Comparison of ENCODE assay signal across 22 cellular contexts in genomic region chr10:10788761-10789160, GRCh38.
A peak's percentile ranks its signal among the peaks of the same experiment; 100 is the strongest.
DNase-seq lines count a peak whose midpoint lies in the region; ATAC-seq and TF ChIP-seq lines count a peak whose summit lies in the region.
"Had no signal": no experiment of that assay in that cellular context is flagged by ENCODE, and none has a peak within 500 bp of the region (broad histone marks: within the 10 kb centered on the region; RNA-seq: fewer than 3 reads in every experiment).

No MANE protein-coding gene starts in this region.

- no peak overlapping the region for H3K23ac ChIP-seq in mesendoderm (ENCODE audit: low read length)

- no peak overlapping the region for H3K18ac ChIP-seq in mesendoderm (ENCODE audit: low read length)

- no peak overlapping the region for H4K8ac ChIP-seq in mesendoderm (ENCODE audit: low read depth, low read length)

- DNase-seq in AG10803 (ENCODE audit: low read depth) = peak; percentile 23
- peak; percentile 14 for DNase-seq in MV-4-11 (lab: John Stamatoyannopoulos, UW)
- DNase-seq in fibroblast of gingiva (ENCODE audit: low read depth) = peak; percentile 25
- no peak for DNase-seq in mesendoderm
- no peak for DNase-seq in foreskin melanocyte
- DNase-seq: activated CD8-positive, alpha-beta T cell treated with anti-CD3 and anti-CD28 coated beads, Interleukin-2, amount 10 ng/mL, durations not matched to agents 7 days and 5 days; activated gamma-delta T cell treated with Interleukin-2 at 50 U/mL for 16 hours; C1 segment of cervical spinal cord; MM.1S; NCI-H1694; NCI-H2171 treated with DMSO at 0.1 percent for 48 hours; NCI-H526; RPMI8226; stimulated activated CD4-positive, alpha-beta T cell treated with anti-CD3 and anti-CD28 coated beads, Interleukin-4, amount 100 ng/mL, for 4 hours; stimulated activated naive CD8-positive, alpha-beta T cell treated with anti-CD3 and anti-CD28 coated beads, Interleukin-15, amount 100 ng/mL, for 72 hours; SW 1271; transverse colon had no signal

- H3K4me1 ChIP-seq in mesendoderm (ENCODE audit: control insufficient read depth, low read depth, low read length) = no peaks in the 10 kb centered on the region

- peak overlapping the region; percentile 43 for H3K4ac ChIP-seq in mesendoderm (ENCODE audit: low read depth, low read length)

- H2BK120ac ChIP-seq in mesendoderm (ENCODE audit: low read depth, low read length) = no peak overlapping the region

- no peak for TF ChIP-seq CTCF in AG10803 (conservative IDR thresholded peaks at IDR 0.05; ENCODE audit: low read length)

- H2BK15ac ChIP-seq in mesendoderm (replicated peaks; ENCODE audit: low read depth) = no peak overlapping the region

- H3K4me2 ChIP-seq in mesendoderm (ENCODE audit: low read length) = no peak overlapping the region

- no peaks in the 10 kb centered on the region for H3K36me3 ChIP-seq in mesendoderm (ENCODE audit: control insufficient read depth, insufficient read depth, low read length)
- H3K36me3 ChIP-seq: transverse colon had no signal

- ATAC-seq in GM21576 (IDR thresholded peaks at IDR 0.05; ENCODE audit: unreplicated experiment) (no peak), HG02759 (IDR thresholded peaks at IDR 0.05; ENCODE audit: unreplicated experiment) (no peak), HG03095 (IDR thresholded peaks at IDR 0.05; ENCODE audit: unreplicated experiment) (no peak)
- ATAC-seq: activated CD4-positive, CD25-positive, alpha-beta regulatory T cell treated with anti-CD3 and anti-CD28 coated beads, Interleukin-2, amount 50 U/mL, for 24 hours; activated CD8-positive, alpha-beta T cell treated with anti-CD3 and anti-CD28 coated beads, Interleukin-2, amount 10 ng/mL, durations not matched to agents 7 days and 5 days; stimulated activated naive CD8-positive, alpha-beta T cell treated with anti-CD3 and anti-CD28 coated beads, Interleukin-15, amount 100 ng/mL, for 72 hours had no signal

- H4K5ac ChIP-seq in mesendoderm (ENCODE audit: low read length) = no peak overlapping the region

- no peaks in the 10 kb centered on the region for H3K27me3 ChIP-seq in mesendoderm (ENCODE audit: insufficient read depth, low read length, poor library complexity)
- H3K27me3 ChIP-seq: transverse colon had no signal

- H3K4me3 ChIP-seq in AG10803 (ENCODE audit: low read length) (no peak overlapping the region), mesendoderm (ENCODE audit: low read length) (no peak overlapping the region)
- H3K4me3 ChIP-seq: coronary artery, transverse colon had no signal

- no peak overlapping the region for H3K27ac ChIP-seq in mesendoderm (ENCODE audit: low read depth, low read length)
- H3K27ac ChIP-seq: coronary artery, transverse colon had no signal

- no peak overlapping the region for H2BK5ac ChIP-seq in mesendoderm (ENCODE audit: low read length)

- WGBS in mesendoderm (ENCODE audit: extremely low coverage, insufficient coverage, low lambda C conversion rate) = no CpG with 5 or more reads among the region's 4 CpGs

- no peak overlapping the region for H3K56ac ChIP-seq in mesendoderm (ENCODE audit: low read length)

- no peak overlapping the region for H3K9ac ChIP-seq in mesendoderm (ENCODE audit: low read length)

- no peaks in the 10 kb centered on the region for H3K79me2 ChIP-seq in mesendoderm (ENCODE audit: control insufficient read depth, insufficient read depth, low read length)

- H2AK5ac ChIP-seq in mesendoderm (ENCODE audit: low read length) = no peak overlapping the region

- H3K79me1 ChIP-seq in mesendoderm (ENCODE audit: low read length) = no peaks in the 10 kb centered on the region

Comparison
In these comparisons a context has a peak if more than half of its experiments do, and no peak if none do; other contexts are left out.
1. DNase-seq: peak in AG10803 (single experiment), MV-4-11 (single experiment) and fibroblast of gingiva (single experiment); none in mesendoderm (single experiment) and foreskin melanocyte (single experiment).